ENCODE assay signal across 1 cellular context in the genomic region with DNA sequence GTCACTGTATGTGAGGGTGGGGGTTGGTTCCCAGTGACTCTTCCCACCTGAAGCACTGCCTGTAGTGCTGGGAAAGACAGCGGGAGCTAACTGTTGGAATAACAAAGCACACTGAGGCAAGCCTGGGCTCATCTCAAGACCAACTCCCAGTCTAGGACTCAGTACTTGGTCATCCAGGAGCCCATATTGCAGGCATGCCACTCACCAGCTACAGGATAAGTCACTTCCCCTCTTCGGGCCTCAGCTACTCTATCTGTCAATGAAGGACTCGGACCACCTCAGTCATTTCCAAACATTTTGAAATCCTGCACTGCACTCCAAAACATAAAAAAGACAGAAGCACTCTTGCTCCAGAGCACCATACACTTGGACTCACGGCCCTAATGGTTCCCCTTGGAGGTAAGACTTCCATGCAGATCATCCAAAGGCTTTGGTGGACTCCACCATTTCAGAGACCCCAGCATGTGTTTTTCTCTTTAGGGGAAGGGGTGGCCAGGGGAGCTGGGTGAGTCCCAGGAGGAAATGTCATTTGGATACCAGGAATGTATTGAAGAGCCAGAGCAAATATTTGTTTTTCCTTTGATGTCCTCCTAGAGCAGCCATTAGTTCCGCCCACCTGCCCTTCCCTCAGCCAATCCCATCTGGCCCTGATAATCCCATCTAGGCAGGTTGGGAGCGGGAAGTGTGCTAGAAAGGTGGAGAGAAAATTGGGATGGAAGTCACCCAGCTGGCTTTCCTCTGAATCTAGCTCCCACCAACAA.
A peak's percentile ranks its signal among the peaks of the same experiment; 100 is the strongest.
TF ChIP-seq lines count a peak whose summit lies in the region.

No MANE protein-coding gene starts in this region.

TF ChIP-seq in HEK293, 187 proteins besides CTCF, POLR2A, EP300 and RAD21 (continued from another document):
- TF ChIP-seq SCRT1 (tag by site-specific recombination; IDR thresholded peaks at IDR 0.05; ENCODE audit: borderline replicate concordance) (peak; percentile 17; the same call in 1 of the 2 replicates), ZNF626 (tag by site-specific recombination; IDR thresholded peaks at IDR 0.05) (no peak), ZNF404 (tag by site-specific recombination; IDR thresholded peaks at IDR 0.05) (no peak), ZNF544 (tag by site-specific recombination; IDR thresholded peaks at IDR 0.05) (no peak), ZNF169 (tag by site-specific recombination; IDR thresholded peaks at IDR 0.05) (no peak), GLIS1 (tag by site-specific recombination; IDR thresholded peaks at IDR 0.05) (no peak), ZBTB48 (tag by site-specific recombination; IDR thresholded peaks at IDR 0.05) (no peak), ZNF707 (tag by site-specific recombination; IDR thresholded peaks at IDR 0.05) (no peak), ZNF350 (tag by site-specific recombination; IDR thresholded peaks at IDR 0.05) (no peak), ZNF76 (tag by site-specific recombination; IDR thresholded peaks at IDR 0.05; ENCODE audit: borderline replicate concordance, low read depth) (no peak), SP2 (tag by site-specific recombination; IDR thresholded peaks at IDR 0.05) (0 out of 2 replicates have a peak, but pooled peaks have one; percentile 10), EGR2 (tag by site-specific recombination; IDR thresholded peaks at IDR 0.05; ENCODE audit: low read depth) (no peak), TCF7L2 (IDR thresholded peaks at IDR 0.05; ENCODE audit: borderline replicate concordance, low read depth, low read length) (0 out of 2 replicates have a peak, but pooled peaks have one; percentile 29), ZNF670 (tag by site-specific recombination; IDR thresholded peaks at IDR 0.05; ENCODE audit: low read depth) (no peak), ZNF341 (tag by site-specific recombination; IDR thresholded peaks at IDR 0.05; ENCODE audit: low read depth) (no peak), ZSCAN23 (tag by site-specific recombination; IDR thresholded peaks at IDR 0.05) (no peak), MEIS1 (CRISPR knock-in tag; IDR thresholded peaks at IDR 0.05; ENCODE audit: borderline replicate concordance) (no peak), ZNF549 (tag by site-specific recombination; IDR thresholded peaks at IDR 0.05) (no peak), ZBTB7A (tag by site-specific recombination; IDR thresholded peaks at IDR 0.05; ENCODE audit: low read depth) (no peak), SCRT2 (tag by site-specific recombination; IDR thresholded peaks at IDR 0.05) (peak; percentile 49; the same call in 1 of the 2 replicates), ZNF214 (tag by site-specific recombination; IDR thresholded peaks at IDR 0.05; ENCODE audit: borderline replicate concordance) (no peak), IKZF3 (tag by site-specific recombination; IDR thresholded peaks at IDR 0.05) (0 out of 2 replicates have a peak, but pooled peaks have one; percentile 36), ZNF776 (tag by site-specific recombination; IDR thresholded peaks at IDR 0.05; ENCODE audit: borderline replicate concordance) (no peak), ZNF2 (tag by site-specific recombination; IDR thresholded peaks at IDR 0.05) (no peak), ZNF23 (tag by site-specific recombination; IDR thresholded peaks at IDR 0.05; ENCODE audit: borderline replicate concordance) (no peak), ZIC2 (tag by site-specific recombination; IDR thresholded peaks at IDR 0.05) (peak; percentile 67)
- TF ChIP-seq, protein P1, sequence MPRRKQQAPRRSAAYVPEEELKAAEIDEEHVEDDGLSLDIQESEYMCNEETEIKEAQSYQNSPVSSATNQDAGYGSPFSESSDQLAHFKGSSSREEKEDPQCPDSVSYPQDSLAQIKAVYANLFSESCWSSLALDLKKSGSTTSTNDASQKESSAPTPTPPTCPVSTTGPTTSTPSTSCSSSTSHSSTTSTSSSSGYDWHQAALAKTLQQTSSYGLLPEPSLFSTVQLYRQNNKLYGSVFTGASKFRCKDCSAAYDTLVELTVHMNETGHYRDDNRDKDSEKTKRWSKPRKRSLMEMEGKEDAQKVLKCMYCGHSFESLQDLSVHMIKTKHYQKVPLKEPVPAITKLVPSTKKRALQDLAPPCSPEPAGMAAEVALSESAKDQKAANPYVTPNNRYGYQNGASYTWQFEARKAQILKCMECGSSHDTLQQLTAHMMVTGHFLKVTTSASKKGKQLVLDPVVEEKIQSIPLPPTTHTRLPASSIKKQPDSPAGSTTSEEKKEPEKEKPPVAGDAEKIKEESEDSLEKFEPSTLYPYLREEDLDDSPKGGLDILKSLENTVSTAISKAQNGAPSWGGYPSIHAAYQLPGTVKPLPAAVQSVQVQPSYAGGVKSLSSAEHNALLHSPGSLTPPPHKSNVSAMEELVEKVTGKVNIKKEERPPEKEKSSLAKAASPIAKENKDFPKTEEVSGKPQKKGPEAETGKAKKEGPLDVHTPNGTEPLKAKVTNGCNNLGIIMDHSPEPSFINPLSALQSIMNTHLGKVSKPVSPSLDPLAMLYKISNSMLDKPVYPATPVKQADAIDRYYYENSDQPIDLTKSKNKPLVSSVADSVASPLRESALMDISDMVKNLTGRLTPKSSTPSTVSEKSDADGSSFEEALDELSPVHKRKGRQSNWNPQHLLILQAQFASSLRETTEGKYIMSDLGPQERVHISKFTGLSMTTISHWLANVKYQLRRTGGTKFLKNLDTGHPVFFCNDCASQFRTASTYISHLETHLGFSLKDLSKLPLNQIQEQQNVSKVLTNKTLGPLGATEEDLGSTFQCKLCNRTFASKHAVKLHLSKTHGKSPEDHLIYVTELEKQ (tag by site-specific recombination; IDR thresholded peaks at IDR 0.05; ENCODE audit: borderline replicate concordance): no peak
